Comparison of ENCODE assay signal across 20 cellular contexts in the genomic region with DNA sequence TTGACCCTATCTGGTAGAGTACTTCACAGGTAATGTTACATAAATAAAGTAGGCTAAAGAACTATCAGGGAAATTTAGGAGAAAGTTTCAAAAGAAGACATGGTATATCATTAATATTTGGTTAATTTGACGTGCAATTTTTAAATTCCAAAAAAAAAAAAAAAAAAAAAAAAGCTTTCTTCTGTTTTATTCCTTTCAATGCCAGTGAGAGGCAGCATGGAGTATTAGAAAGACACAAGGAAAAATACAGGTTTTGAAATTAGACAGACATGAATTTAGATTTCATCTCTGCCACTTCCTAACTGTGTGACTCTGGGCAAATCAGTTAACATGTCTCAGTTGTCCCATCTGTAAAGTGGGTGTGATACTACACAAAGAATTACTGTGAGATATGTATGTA.
"Had no signal": no experiment of that assay in that cellular context is flagged by ENCODE, and none has a peak within 500 bp of the region (broad histone marks: within the 10 kb centered on the region; RNA-seq: fewer than 3 reads in every experiment).

No MANE protein-coding gene starts in this region.

- H3K9me3 ChIP-seq: gastrocnemius medialis, heart right ventricle, left lung, prostate gland, transverse colon, vagina had no signal

- H3K4me3 ChIP-seq: gastrocnemius medialis, heart right ventricle, left lung, prostate gland, transverse colon, vagina had no signal

- H3K36me3 ChIP-seq: gastrocnemius medialis, heart right ventricle, left lung, prostate gland, transverse colon, vagina had no signal

- ATAC-seq: activated CD8-positive, alpha-beta T cell treated with anti-CD3 and anti-CD28 coated beads, Interleukin-2, amount 10 ng/mL, durations not matched to agents 7 days and 5 days; activated naive CD4-positive, alpha-beta T cell treated with anti-CD3 and anti-CD28 coated beads, Interleukin-2, amount 50 U/mL, for 72 hours; activated T-cell treated with anti-CD3 and anti-CD28 coated beads, Interleukin-2, amount 50 U/mL, for 72 hours; gastrocnemius medialis; heart right ventricle; left lung; natural killer cell; sciatic nerve; stimulated activated naive CD8-positive, alpha-beta T cell treated with anti-CD3 and anti-CD28 coated beads, Interleukin-15, Interleukin-2, amounts not matched to agents 100 U/mL and 50 U/mL, for 24 hours had no signal

- H3K27me3 ChIP-seq: transverse colon, vagina had no signal

- DNase-seq: activated CD4-positive, alpha-beta T cell treated with anti-CD3 and anti-CD28 coated beads, Interleukin-2, amount 10 ng/mL, durations not matched to agents 24 days and 14 days; activated CD4-positive, CD25-positive, alpha-beta regulatory T cell; activated CD8-positive, alpha-beta memory T cell treated with anti-CD3 and anti-CD28 coated beads, Interleukin-2, amount 50 U/mL, for 48 hours; activated CD8-positive, alpha-beta T cell treated with anti-CD3 and anti-CD28 coated beads, Interleukin-2, amount 10 ng/mL, durations not matched to agents 7 days and 5 days; activated gamma-delta T cell; activated T-cell treated with anti-CD3 and anti-CD28 coated beads, Interleukin-2, amount 50 U/mL, for 72 hours; central memory CD4-positive, alpha-beta T cell; effector CD8-positive, alpha-beta T cell; gastrocnemius medialis; heart right ventricle; islet precursor cell; left lung; natural killer cell; nucleus accumbens; stimulated activated naive CD8-positive, alpha-beta T cell treated with anti-CD3 and anti-CD28 coated beads, Interleukin-15, Interleukin-2, amounts not matched to agents 100 U/mL and 50 U/mL, for 24 hours; transverse colon had no signal

- H3K4me1 ChIP-seq: gastrocnemius medialis, heart right ventricle, left lung, prostate gland, transverse colon, vagina had no signal

- H3K27ac ChIP-seq: gastrocnemius medialis, heart right ventricle, left lung, prostate gland, transverse colon, vagina had no signal
